In the genomic region with DNA sequence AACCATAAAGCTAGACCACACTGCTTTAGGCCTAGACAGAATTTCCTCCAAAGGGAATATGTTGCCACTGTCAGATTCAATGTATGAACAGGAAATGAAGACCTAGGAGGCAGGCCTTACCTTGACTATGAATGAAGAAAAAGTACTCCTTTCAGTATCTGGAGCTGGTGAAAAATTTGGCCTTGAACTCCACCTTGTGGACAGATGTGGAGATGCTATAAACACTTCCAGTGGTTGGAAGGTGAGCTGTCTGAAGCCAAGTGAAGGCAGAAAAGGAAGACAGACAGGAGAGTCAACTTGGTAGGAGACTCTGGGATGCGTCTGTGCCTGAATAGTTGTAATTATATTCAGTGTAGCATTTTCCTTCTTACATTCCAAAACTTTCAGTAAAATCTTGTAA, we compare ENCODE assay signal across 8 cellular contexts. TPM values are rescaled to one million over a fixed set of nuclear protein-coding genes. Genes with fewer than 3 reads are reported as not detected.
DNase-seq lines count a peak whose midpoint lies in the region; ATAC-seq and TF ChIP-seq lines count a peak whose summit lies in the region.

No MANE protein-coding gene starts in this region.

- H3K27me3 Mint-ChIP-seq in MCF 10A (ENCODE audit: insufficient read depth, unreplicated experiment): peaks cover 63% of the 10 kb centered on the region

- H3K4me3 ChIP-seq in Jurkat, Clone E6-1 (ENCODE audit: low read length): no peak overlapping the region

- BruUV-seq in MCF 10A (replicated peaks; lab: Mats Ljungman, UMichigan): no TSS peak

- peak; percentile 59 for TF ChIP-seq CTCF in MCF 10A (IDR thresholded peaks at IDR 0.05; ENCODE audit: unreplicated experiment)

- intact Hi-C loops in MCF 10A (cut with micrococcal nuclease): loop anchor here (1.0 to 5.0 kb wide), 2 partner anchors 156 to 175 kb away; no protein-coding TSS in a partner anchor

- no peaks in the 10 kb centered on the region for H3K4me1 Mint-ChIP-seq in MCF 10A (ENCODE audit: insufficient read depth, unreplicated experiment)

- no peaks in the 10 kb centered on the region for H3K9me3 Mint-ChIP-seq in MCF 10A (ENCODE audit: unreplicated experiment)

- POLR2A ChIA-PET in MCF 10A (lab: Yijun Ruan, JAX): interaction anchor here (0.7 to 1.2 kb wide), 5 partner anchors 16 to 214 kb away, joined by 3 to 7 read pairs (median 4); no protein-coding TSS in a partner anchor

- no peak overlapping the region for H3K27ac Mint-ChIP-seq in MCF 10A (ENCODE audit: low read depth, unreplicated experiment)

- peak in 5 of 6 experiments; percentile 3 to 69 (median 24) for DNase-seq in stimulated activated naive CD4-positive, alpha-beta T cell (lab: John Stamatoyannopoulos, UW)
- DNase-seq in stimulated activated naive CD4-positive, alpha-beta T cell treated with Interleukin-2 at 50 U/mL for 16 hours (lab: John Stamatoyannopoulos, UW): no peak
- DNase-seq in Jurkat, Clone E6-1 (ENCODE audit: low read depth, low spot score): peak; percentile 64
- DNase-seq in SHP77 (lab: John Stamatoyannopoulos, UW): peak; percentile 43 to 50
- peak; percentile 71 for DNase-seq in MCF 10A (ENCODE audit: unreplicated experiment)
- DNase-seq in kidney tubule cell (ENCODE audit: low spot score): peak; percentile 63
- peak; percentile 56 for DNase-seq in superior temporal gyrus (ENCODE audit: extremely low spot score)

- H3K36me3 Mint-ChIP-seq in MCF 10A (ENCODE audit: insufficient read depth, unreplicated experiment): peaks cover 32% of the 10 kb centered on the region

- peak; percentile 86 for ATAC-seq in GM21825 (IDR thresholded peaks at IDR 0.05; ENCODE audit: unreplicated experiment)

- H3K4me3 Mint-ChIP-seq in MCF 10A (ENCODE audit: unreplicated experiment): no peak overlapping the region

- CTCF ChIA-PET in MCF 10A (lab: Yijun Ruan, JAX): interaction anchor here (0.5 to 4.2 kb wide), 27 partner anchors 8 to 702 kb away, joined by 3 to 69 read pairs (median 4); a partner anchor contains a TSS

RNA-seq across cellular contexts. Expression of a gene that starts 17.2 kb away (rescaled TPM):
- polyA plus RNA-seq in Jurkat, Clone E6-1 (2012; ENCODE audit: insufficient read depth, insufficient read length): not detected
- total RNA-seq in MCF 10A (2022): 22.5 and 22.7 TPM in 2 replicates
